ENCODE assay signal across 1 cellular context in genomic region chr6:133896344-133896721, GRCh38.
TF ChIP-seq lines count a peak whose summit lies in the region.

No MANE protein-coding gene starts in this region.

TF ChIP-seq in WTC11, 78 proteins besides CTCF, POLR2A, EP300 and RAD21 (continued from another document):
- TF ChIP-seq, protein P1, sequence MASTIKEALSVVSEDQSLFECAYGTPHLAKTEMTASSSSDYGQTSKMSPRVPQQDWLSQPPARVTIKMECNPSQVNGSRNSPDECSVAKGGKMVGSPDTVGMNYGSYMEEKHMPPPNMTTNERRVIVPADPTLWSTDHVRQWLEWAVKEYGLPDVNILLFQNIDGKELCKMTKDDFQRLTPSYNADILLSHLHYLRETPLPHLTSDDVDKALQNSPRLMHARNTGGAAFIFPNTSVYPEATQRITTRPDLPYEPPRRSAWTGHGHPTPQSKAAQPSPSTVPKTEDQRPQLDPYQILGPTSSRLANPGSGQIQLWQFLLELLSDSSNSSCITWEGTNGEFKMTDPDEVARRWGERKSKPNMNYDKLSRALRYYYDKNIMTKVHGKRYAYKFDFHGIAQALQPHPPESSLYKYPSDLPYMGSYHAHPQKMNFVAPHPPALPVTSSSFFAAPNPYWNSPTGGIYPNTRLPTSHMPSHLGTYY (CRISPR knock-in tag; IDR thresholded peaks at IDR 0.05): no peak
- TF ChIP-seq USF2 (CRISPR knock-in tag; IDR thresholded peaks at IDR 0.05): no peak
- TF ChIP-seq GABPB1 (CRISPR knock-in tag; IDR thresholded peaks at IDR 0.05): no peak
- no peak for TF ChIP-seq PREB (CRISPR knock-in tag; IDR thresholded peaks at IDR 0.05; ENCODE audit: borderline replicate concordance)
- TF ChIP-seq ZNF671 (CRISPR knock-in tag; IDR thresholded peaks at IDR 0.05): no peak
- TF ChIP-seq ZNF219 (CRISPR knock-in tag; IDR thresholded peaks at IDR 0.05; ENCODE audit: borderline replicate concordance): no peak
- TF ChIP-seq E2F5 (CRISPR knock-in tag; IDR thresholded peaks at IDR 0.05): no peak
- TF ChIP-seq PRRX2 (CRISPR knock-in tag; IDR thresholded peaks at IDR 0.05): no peak
- no peak for TF ChIP-seq CDX4 (CRISPR knock-in tag; IDR thresholded peaks at IDR 0.05; ENCODE audit: borderline replicate concordance)
